In genomic region chrX:131607796-131608369, GRCh38 we compare ENCODE assay signal across 15 cellular contexts.
DNase-seq lines count a peak whose midpoint lies in the region; ATAC-seq and TF ChIP-seq lines count a peak whose summit lies in the region.
"Had no signal": no experiment of that assay in that cellular context is flagged by ENCODE, and none has a peak within 500 bp of the region (broad histone marks: within the 10 kb centered on the region; RNA-seq: fewer than 3 reads in every experiment).

No MANE protein-coding gene starts in this region.

- no peak overlapping the region for H2BK5ac ChIP-seq in IMR-90 (ENCODE audit: low read depth, low read length, poor library complexity, severe bottlenecking)

- H3K9me1 ChIP-seq in IMR-90 (ENCODE audit: insufficient read depth, low read length) = no peaks in the 10 kb centered on the region

- H3K79me2 ChIP-seq in SK-N-SH (ENCODE audit: insufficient read depth) = no peaks in the 10 kb centered on the region

- H3K9ac ChIP-seq in SK-N-SH (no peak overlapping the region), IMR-90 (ENCODE audit: low read depth, low read length) (no peak overlapping the region)
- H3K9ac ChIP-seq: BLaER1 treated with 17β-estradiol and CSF1 and Interleukin-3, amounts not matched to agents 10 nM and 100 nM had no signal

- H3K27me3 ChIP-seq in SK-N-SH (ENCODE audit: insufficient read depth) (no peaks in the 10 kb centered on the region), IMR-90 (ENCODE audit: control insufficient read depth, insufficient read depth, low read length) (peaks cover 4% of the 10 kb centered on the region)

- no peak for TF ChIP-seq EP300 in SK-N-SH (IDR thresholded peaks at IDR 0.05; ENCODE audit: borderline replicate concordance in 1 of 2, low read depth in 1 of 2, low read length in 1 of 2)

- no peak overlapping the region for H3K4ac ChIP-seq in IMR-90 (ENCODE audit: low read depth, low read length)

- H3K9me3 ChIP-seq in SK-N-SH = no peaks in the 10 kb centered on the region
- H3K9me3 ChIP-seq in IMR-90 (ENCODE audit: control insufficient read depth, insufficient read depth, low read length) = no peaks in the 10 kb centered on the region
- H3K9me3 ChIP-seq: HAP-1 had no signal

- ATAC-seq in SK-N-SH treated with all-trans-retinoic acid at 6 μM for 48 hours (peak; percentile 47; the same call in 1 of the 3 replicates), IMR-90 (ENCODE audit: low read depth) (no peak)
- ATAC-seq: GM12878 had no signal

- H4K8ac ChIP-seq in IMR-90 (ENCODE audit: low read depth in 2 of 2, low read length in 2 of 2) = no peak overlapping the region

- H2BK20ac ChIP-seq in IMR-90 (ENCODE audit: low read depth, low read length) = no peak overlapping the region

- intact Hi-C loops in IMR-90 (cut with micrococcal nuclease) = no loop called here

- in situ Hi-C loops in IMR-90 (cut with MboI; ENCODE audit: low sequenced_read_pairs) = no loop called here

- H3K56ac ChIP-seq in IMR-90 (ENCODE audit: extremely low read depth, insufficient read depth, low read length) = no peak overlapping the region

- H3K27ac ChIP-seq in SK-N-SH (ENCODE audit: low read depth in 2 of 2, low read length in 1 of 2) (no peak overlapping the region), IMR-90 (ENCODE audit: insufficient read depth, low read length) (no peak overlapping the region)
- H3K27ac ChIP-seq: BLaER1 treated with 17β-estradiol and CSF1 and Interleukin-3, amounts not matched to agents 10 nM and 100 nM; HL-60 had no signal

- BruUV-seq in IMR-90 (replicated peaks; lab: Mats Ljungman, UMichigan) = no TSS peak

- no peak overlapping the region for H4K5ac ChIP-seq in IMR-90 (ENCODE audit: low read depth, low read length)

- no peak overlapping the region for H3K4me2 ChIP-seq in SK-N-SH
- no peak overlapping the region for H3K4me2 ChIP-seq in IMR-90 (ENCODE audit: low read depth, low read length)
- H3K4me2 ChIP-seq: BLaER1 treated with 17β-estradiol and CSF1 and Interleukin-3, amounts not matched to agents 10 nM and 100 nM had no signal

- DNase-seq in SK-N-SH (no peak), IMR-90 (no peak), epithelial cell of esophagus (ENCODE audit: low read depth) (peak; percentile 3), stromal cell of bone marrow (ENCODE audit: low read depth) (peak; percentile 34), GDM1 (lab: John Stamatoyannopoulos, UW) (no peak), NAMALWA (ENCODE audit: low spot score) (no peak)
- DNase-seq: 8988T; ACHN; CD4-positive, CD25-positive, alpha-beta regulatory T cell; DMS53 had no signal

- H2AK5ac ChIP-seq in IMR-90 (ENCODE audit: low read depth, low read length) = no peak overlapping the region

- no peak overlapping the region for H2BK15ac ChIP-seq in IMR-90 (ENCODE audit: low read depth, low read length)

- WGBS in SK-N-SH (ENCODE audit: low lambda C conversion rate) = 46% methylated on average over 2 of the region's 2 CpGs
- WGBS in IMR-90 (ENCODE audit: extremely low coverage in 2 of 2, insufficient read length in 1 of 2), 2 experiments = no CpG with 5 or more reads among the region's 2 CpGs

- no peak overlapping the region for H2AK9ac ChIP-seq in IMR-90 (replicated peaks; ENCODE audit: low read depth, low read length, poor library complexity)

- H3K14ac ChIP-seq in IMR-90 (replicated peaks; ENCODE audit: low read depth, low read length) = no peak overlapping the region

- dilution Hi-C loops in IMR-90 (cut with HindIII; ENCODE audit: low sequenced_read_pairs, unreplicated experiment) = no loop called here

- H3K4me3 ChIP-seq in SK-N-SH (ENCODE audit: low read depth in 2 of 2, low read length in 1 of 2) (no peak overlapping the region), IMR-90 (ENCODE audit: insufficient read depth, low read depth, low read length) (no peak overlapping the region), epithelial cell of esophagus (ENCODE audit: low read length) (no peak overlapping the region)
- H3K4me3 ChIP-seq: BLaER1 treated with 17β-estradiol and CSF1 and Interleukin-3, amounts not matched to agents 10 nM and 100 nM; GM12878; HAP-1 had no signal

- CTCF ChIA-PET in SK-N-SH (lab: Yijun Ruan, JAX) = no interaction called here
- CTCF ChIA-PET in IMR-90 (lab: Yijun Ruan, JAX) = no interaction called here

- H3K23ac ChIP-seq in IMR-90 (ENCODE audit: low read depth, low read length) = no peak overlapping the region

- H3K4me1 ChIP-seq in SK-N-SH (ENCODE audit: control insufficient read depth in 1 of 2, insufficient read depth in 2 of 2, low read depth in 1 of 2, low read length in 1 of 2) (no peaks in the 10 kb centered on the region), IMR-90 (ENCODE audit: control insufficient read depth, insufficient read depth, low read length) (no peaks in the 10 kb centered on the region)
- H3K4me1 ChIP-seq: BLaER1 treated with 17β-estradiol and CSF1 and Interleukin-3, amounts not matched to agents 10 nM and 100 nM; HAP-1 had no signal

- no peaks in the 10 kb centered on the region for H3F3A ChIP-seq in SK-N-SH (replicated peaks; ENCODE audit: insufficient read depth)

- TF ChIP-seq POLR2A in IMR-90 (IDR thresholded peaks at IDR 0.05; ENCODE audit: low read depth, low read length) = no peak

- H3K18ac ChIP-seq in IMR-90 (ENCODE audit: low read depth, low read length) = no peak overlapping the region

- POLR2A ChIA-PET in SK-N-SH (lab: Yijun Ruan, JAX) (no interaction called here), IMR-90 (lab: Charles Lee; ENCODE audit: unreplicated experiment) (no interaction called here)

- TF ChIP-seq CTCF in SK-N-SH (IDR thresholded peaks at IDR 0.05) (no peak), IMR-90 (conservative IDR thresholded peaks at IDR 0.05; ENCODE audit: low read depth, low read length) (no peak), epithelial cell of esophagus (IDR thresholded peaks at IDR 0.05; ENCODE audit: insufficient read depth, low read depth, low read length, missing control alignments) (no peak)

- no peak overlapping the region for H4K91ac ChIP-seq in IMR-90 (ENCODE audit: insufficient read depth, low read depth, low read length)

- H4K20me1 ChIP-seq in SK-N-SH (ENCODE audit: insufficient read depth) = no peaks in the 10 kb centered on the region
- no peaks in the 10 kb centered on the region; the same call in 1 of the 2 replicates for H4K20me1 ChIP-seq in IMR-90 (ENCODE audit: insufficient read depth, low read length)
- H4K20me1 ChIP-seq: BLaER1 treated with 17β-estradiol and CSF1 and Interleukin-3, amounts not matched to agents 10 nM and 100 nM had no signal

- no peaks in the 10 kb centered on the region for H3K9me2 ChIP-seq in SK-N-SH

- no peak overlapping the region for H2AFZ ChIP-seq in SK-N-SH (ENCODE audit: low read depth)
- no peak overlapping the region for H2AFZ ChIP-seq in IMR-90 (replicated peaks; ENCODE audit: low read length, poor library complexity)

- TF ChIP-seq RAD21 in SK-N-SH (IDR thresholded peaks at IDR 0.05; ENCODE audit: low read length) (no peak), IMR-90 (IDR thresholded peaks at IDR 0.05; ENCODE audit: low read length) (no peak)

- no peak overlapping the region for H2BK120ac ChIP-seq in IMR-90 (ENCODE audit: low read depth, low read length)

- no peaks in the 10 kb centered on the region for H3K79me1 ChIP-seq in IMR-90 (ENCODE audit: low read depth in 1 of 2, low read length in 2 of 2)

- H3K36me3 ChIP-seq in SK-N-SH (replicated peaks in 1 of 2; ENCODE audit: control insufficient read depth in 1 of 2, insufficient read depth in 2 of 2, low read length in 1 of 2) = no peaks in the 10 kb centered on the region
- no peaks in the 10 kb centered on the region for H3K36me3 ChIP-seq in IMR-90 (ENCODE audit: control insufficient read depth, insufficient read depth, low read length)
- H3K36me3 ChIP-seq: BLaER1 treated with 17β-estradiol and CSF1 and Interleukin-3, amounts not matched to agents 10 nM and 100 nM; HAP-1 had no signal

TF ChIP-seq in SK-N-SH treated with all-trans-retinoic acid at 6 μM for 48 hours, 23 proteins besides CTCF, POLR2A, EP300 and RAD21 (continues in another document):
- no peak for TF ChIP-seq CREB5 (CRISPR knock-in tag; IDR thresholded peaks at IDR 0.05; ENCODE audit: low read depth)
- TF ChIP-seq ZC3H10 (CRISPR knock-in tag; IDR thresholded peaks at IDR 0.05) = no peak

TF ChIP-seq in SK-N-SH, 30 proteins besides CTCF, POLR2A, EP300 and RAD21 (continues in another document):
- no peak for TF ChIP-seq EZH2phosphoT487 (IDR thresholded peaks at IDR 0.05; ENCODE audit: borderline replicate concordance, low read depth)

TF ChIP-seq in IMR-90, 13 proteins besides CTCF, POLR2A, EP300 and RAD21:
- TF ChIP-seq MAFK (IDR thresholded peaks at IDR 0.05; ENCODE audit: low read depth, low read length) = peak; percentile 62; the same call in 1 of the 2 replicates
- TF ChIP-seq NFE2L2 (IDR thresholded peaks at IDR 0.05; ENCODE audit: low read depth, low read length) = no peak

Comparison
In these comparisons a context has a peak if more than half of its experiments do, and no peak if none do; other contexts are left out.
1. DNase-seq: peak in epithelial cell of esophagus (single experiment) and stromal cell of bone marrow (single experiment); none in SK-N-SH (single experiment), IMR-90 (single experiment), GDM1 (single experiment) and NAMALWA (single experiment).